1 cellular context compared by ENCODE assay signal in genomic region chr16:11748404-11749254, GRCh38.
A peak's percentile ranks its signal among the peaks of the same experiment; 100 is the strongest.
TF ChIP-seq lines count a peak whose summit lies in the region.

No MANE protein-coding gene starts in this region.

TF ChIP-seq in liver, 16 proteins besides CTCF, POLR2A, EP300 and RAD21 (continued from another document):
- TF ChIP-seq REST (IDR thresholded peaks at IDR 0.05) = peak; percentile 92
- TF ChIP-seq SP1 (IDR thresholded peaks at IDR 0.05) = peak; percentile 98
- TF ChIP-seq MAX (IDR thresholded peaks at IDR 0.05) = no peak
- peak; percentile 50 for TF ChIP-seq NR2F2 (IDR thresholded peaks at IDR 0.05)
